22 cellular contexts compared by ENCODE assay signal in the genomic region with DNA sequence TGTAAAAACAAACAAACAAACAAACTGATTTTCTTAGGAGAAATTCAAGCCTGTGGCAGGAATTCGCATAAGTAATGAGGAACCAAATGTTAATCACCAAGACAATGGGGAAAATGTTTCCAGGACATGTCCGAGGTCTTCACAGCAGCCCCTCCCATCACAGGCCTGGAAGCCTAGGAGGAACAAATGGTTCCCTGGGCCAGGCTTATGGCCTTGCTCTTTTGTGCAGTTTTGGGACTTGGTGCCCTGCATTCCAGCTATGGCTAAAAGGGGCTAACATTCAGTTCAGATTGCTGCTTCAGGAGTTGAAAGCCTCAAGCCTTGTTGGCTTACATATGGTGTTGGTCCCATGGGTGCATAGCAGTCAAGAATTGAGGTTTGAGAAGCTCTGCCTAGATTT.
"Had no signal": no experiment of that assay in that cellular context is flagged by ENCODE, and none has a peak within 500 bp of the region (broad histone marks: within the 10 kb centered on the region; RNA-seq: fewer than 3 reads in every experiment).

No MANE protein-coding gene starts in this region.

- H3K27ac ChIP-seq: coronary artery, esophagus muscularis mucosa, foreskin keratinocyte, gastroesophageal sphincter, heart right ventricle, left lung, lower lobe of right lung had no signal

- H3K9me3 ChIP-seq: lower lobe of right lung had no signal

- H3K36me3 ChIP-seq: esophagus muscularis mucosa, gastroesophageal sphincter, heart right ventricle, left lung, lower lobe of right lung had no signal

- DNase-seq: effector CD8-positive, alpha-beta T cell; effector memory CD8-positive, alpha-beta T cell; foreskin keratinocyte; glutamatergic neuron; head of caudate nucleus; heart right ventricle; hippocampal formation; left cardiac atrium; left lung; left ventricle myocardium superior; lower lobe of right lung; mesenchymal stem cell; midbrain; naive thymus-derived CD4-positive, alpha-beta T cell had no signal

- H3K27me3 ChIP-seq: esophagus muscularis mucosa, foreskin keratinocyte, gastroesophageal sphincter, heart right ventricle, left lung had no signal

- H3K4me3 ChIP-seq: coronary artery, esophagus muscularis mucosa, gastroesophageal sphincter, heart right ventricle, left lung, lower lobe of right lung had no signal

- H3K4me1 ChIP-seq: esophagus muscularis mucosa, foreskin keratinocyte, gastroesophageal sphincter, heart right ventricle, left lung, lower lobe of right lung had no signal

- ATAC-seq: effector memory CD8-positive, alpha-beta T cell; foreskin keratinocyte; gastroesophageal sphincter; heart right ventricle; left cardiac atrium; left lung; left ventricle myocardium superior; lower lobe of right lung; naive thymus-derived CD4-positive, alpha-beta T cell had no signal

- FAIRE-seq: colon, endothelial cell of umbilical vein, frontal cortex, islet of Langerhans, keratinocyte had no signal
